In genomic region chr17:69064476-69064875, GRCh38 we compare ENCODE assay signal across 20 cellular contexts. TPM values are rescaled to one million over a fixed set of nuclear protein-coding genes. Genes with fewer than 3 reads are reported as not detected.
"Had no signal": no experiment of that assay in that cellular context is flagged by ENCODE, and none has a peak within 500 bp of the region (broad histone marks: within the 10 kb centered on the region; RNA-seq: fewer than 3 reads in every experiment).

No MANE protein-coding gene starts in this region.

- ATAC-seq: left ventricle myocardium superior had no signal

- H3K36me3 ChIP-seq: ascending aorta, breast epithelium, vagina, WERI-Rb-1 had no signal

- H2AFZ ChIP-seq: parathyroid adenoma had no signal

- H3K9ac ChIP-seq: parathyroid adenoma had no signal

- DNase-seq: activated CD4-positive, alpha-beta T cell treated with anti-CD3 and anti-CD28 coated beads, Interleukin-2, amount 50 U/mL, for 48 hours; activated naive CD4-positive, alpha-beta T cell treated with anti-CD3 and anti-CD28 coated beads for 36 hours; activated T-cell treated with anti-CD3 and anti-CD28 coated beads, Interleukin-2, amount 50 U/mL, for 1 hour; cerebellar nuclear complex; effector memory CD4-positive, alpha-beta T cell; foreskin melanocyte; left ventricle myocardium superior; mesendoderm; stimulated activated CD4-positive, alpha-beta T cell treated with anti-CD3 and anti-CD28 coated beads, Interleukin-15, amount 100 ng/mL, for 24 hours; stimulated activated CD4-positive, alpha-beta T cell treated with anti-CD3 and anti-CD28 coated beads, Interleukin-4, amount 100 ng/mL, for 1 hour; stimulated activated naive CD4-positive, alpha-beta T cell; substantia nigra; T1000; WERI-Rb-1 had no signal

- H3K4me1 ChIP-seq: ascending aorta, breast epithelium, parathyroid adenoma had no signal

- H3K27me3 ChIP-seq: ascending aorta, breast epithelium, tibial nerve, vagina had no signal

- H3K9me3 ChIP-seq: ascending aorta, breast epithelium, tibial nerve, vagina had no signal

- H3K4me3 ChIP-seq: ascending aorta, breast epithelium, tibial nerve, vagina had no signal

- H3K79me2 ChIP-seq: parathyroid adenoma had no signal

- H3K27ac ChIP-seq: ascending aorta, parathyroid adenoma, WERI-Rb-1 had no signal

RNA-seq across cellular contexts. Expression of gene ABCA9, which starts 3.7 kb away (rescaled TPM):
- total RNA-seq: activated naive CD4-positive, alpha-beta T cell treated with anti-CD3 and anti-CD28 coated beads for 36 hours; activated T-helper 2 cell treated with anti-CD3 and anti-CD28 coated beads, Interferon-gamma antibody, Interleukin-2, Interleukin-4, amounts not matched to agents 10 μg/mL and 5 μg/mL and 100 μg/mL, durations not matched to agents 14 hours and 24 hours and 36 hours had no signal
